In the genomic region with DNA sequence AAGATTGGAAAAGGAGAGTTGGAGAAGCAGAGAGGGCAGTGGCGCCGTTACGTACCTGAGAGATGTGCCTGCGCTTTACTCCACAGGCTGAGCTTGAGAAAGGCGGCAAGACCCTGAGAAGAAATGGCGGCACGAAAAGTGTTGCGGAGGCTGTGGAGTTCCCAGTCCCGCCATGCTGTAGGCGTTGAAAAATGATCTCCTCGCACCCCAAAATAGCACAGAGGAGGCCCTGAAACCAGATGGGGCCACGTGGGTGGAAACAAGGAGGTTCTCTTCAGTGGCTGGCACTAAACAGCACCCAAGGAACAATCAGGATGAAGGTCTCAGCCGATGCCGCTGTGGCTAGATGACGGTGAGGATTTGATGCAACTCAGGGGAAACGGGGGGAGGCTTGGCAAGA, we compare ENCODE assay signal across 18 cellular contexts. TPM values are rescaled to one million over a fixed set of nuclear protein-coding genes. Genes with fewer than 3 reads are reported as not detected.
DNase-seq lines count a peak whose midpoint lies in the region; ATAC-seq and TF ChIP-seq lines count a peak whose summit lies in the region.
"Had no signal": no experiment of that assay in that cellular context is flagged by ENCODE, and none has a peak within 500 bp of the region (broad histone marks: within the 10 kb centered on the region; RNA-seq: fewer than 3 reads in every experiment).

No MANE protein-coding gene starts in this region.

- intact Hi-C loops in dorsolateral prefrontal cortex (cut with DNase I) = no loop called here

- peak; percentile 10 for DNase-seq in Ammon's horn (ENCODE audit: low spot score)
- DNase-seq in MV-4-11 (lab: John Stamatoyannopoulos, UW) = peak; percentile 41
- peak in 7 of 10 donors; percentile 34 to 60 (median 44) for DNase-seq in dorsolateral prefrontal cortex
- peak; percentile 16 for DNase-seq in occipital lobe (lab: John Stamatoyannopoulos, UW)
- no peak for DNase-seq in SKM-1 treated with dmso at 0.1 percent for 144 hours (lab: John Stamatoyannopoulos, UW; ENCODE audit: unreplicated experiment)
- no peak for DNase-seq in stimulated activated CD8-positive, alpha-beta memory T cell treated with anti-CD3 and anti-CD28 coated beads, Interleukin-4, amount 100 ng/mL, for 48 hours
- DNase-seq: 8988T; C1 segment of cervical spinal cord; Calu3; CD4-positive, alpha-beta T cell; DMS 273 treated with DMSO at 0.1 percent for 48 hours; GM23248; H9 had no signal

- H3K27ac ChIP-seq in dorsolateral prefrontal cortex = no peak overlapping the region
- H3K27ac ChIP-seq: GM23248 had no signal

- no peak for ATAC-seq in esophagus mucosa
- ATAC-seq in GM19023 (IDR thresholded peaks at IDR 0.05; ENCODE audit: unreplicated experiment) = no peak

- TF ChIP-seq CTCF in dorsolateral prefrontal cortex (IDR thresholded peaks at IDR 0.05 in 54 of 56, conservative IDR thresholded peaks at IDR 0.05 in 2 of 56; ENCODE audit: low read depth in 1 of 56, partially characterized antibody in 56 of 56) = no peak

- H3K27me3 ChIP-seq in dorsolateral prefrontal cortex = peaks cover 0 to 3% (median 0%) of the 10 kb centered on the region in 45 donors

- peak overlapping the region in 19 of 59 donors; percentile 0 to 35 (median 15) for H3K4me3 ChIP-seq in dorsolateral prefrontal cortex
- H3K4me3 ChIP-seq: GM23248 had no signal

RNA-seq across cellular contexts. Expression of a gene that starts 57.2 kb away (rescaled TPM):
- total RNA-seq in dorsolateral prefrontal cortex = 1 to 10 TPM in 47 of 120 experiments, under 1 TPM in 16, not detected in 57; 0.22 to 5.6 (median 1.4) TPM
- total RNA-seq in occipital lobe = not detected
- total RNA-seq in esophagus mucosa = not detected
- total RNA-seq: B cell; Calu3; CD4-positive, alpha-beta T cell; Daoy; GM23248; H9; HT1080 had no signal

Comparison
In these comparisons a context has a peak if more than half of its experiments do, and no peak if none do; other contexts are left out.
1. DNase-seq: peak in Ammon's horn (single experiment), MV-4-11 (single experiment), dorsolateral prefrontal cortex (7 of 10) and occipital lobe (single experiment); none in SKM-1 treated with dmso at 0.1 percent for 144 hours (single experiment) and stimulated activated CD8-positive, alpha-beta memory T cell treated with anti-CD3 and anti-CD28 coated beads, Interleukin-4, amount 100 ng/mL, for 48 hours (single experiment).